26 cellular contexts compared by ENCODE assay signal in genomic region chr11:1140642-1141490, GRCh38. TPM values are rescaled to one million over a fixed set of nuclear protein-coding genes. Genes with fewer than 3 reads are reported as not detected.
"Had no signal": no experiment of that assay in that cellular context is flagged by ENCODE, and none has a peak within 500 bp of the region (broad histone marks: within the 10 kb centered on the region; RNA-seq: fewer than 3 reads in every experiment).

No MANE protein-coding gene starts in this region.

- H3K27ac ChIP-seq: body of pancreas, epithelial cell of prostate, neural progenitor cell, right atrium auricular region, SK-N-MC, skin epidermis had no signal

- H3K4me3 ChIP-seq: body of pancreas, lung, neural progenitor cell, right atrium auricular region, SK-N-MC, skin epidermis had no signal

- ATAC-seq: body of pancreas; effector memory CD8-positive, alpha-beta T cell; left colon had no signal

- H3K27ac Mint-ChIP-seq: activated naive CD8-positive, alpha-beta T cell; effector memory CD8-positive, alpha-beta T cell; immature natural killer cell; mesothelial cell of epicardium; neural progenitor cell had no signal

- DNase-seq: activated CD4-positive, alpha-beta T cell treated with anti-CD3 and anti-CD28 coated beads, Interleukin-2, amount 50 U/mL, for 48 hours; activated CD4-positive, CD25-positive, alpha-beta regulatory T cell treated with anti-CD3 and anti-CD28 coated beads, Interleukin-2, amount 50 U/mL, for 72 hours; amygdala; body of pancreas; dermis blood vessel endothelial cell; effector memory CD8-positive, alpha-beta T cell; foreskin melanocyte; immature natural killer cell; stimulated activated CD4-positive, alpha-beta T cell treated with anti-CD3 and anti-CD28 coated beads, Interleukin-15, amount 100 ng/mL, for 24 hours; stimulated activated CD4-positive, alpha-beta T cell treated with anti-CD3 and anti-CD28 coated beads, Interleukin-4, amount 100 ng/mL, for 1 hour; stimulated activated naive CD4-positive, alpha-beta T cell treated with Interleukin-2 at 50 U/mL for 16 hours; substantia nigra; T1000; trophoblast cell had no signal

- H3K27me3 ChIP-seq: body of pancreas, neural progenitor cell, right atrium auricular region had no signal

- H3K4me3 Mint-ChIP-seq: activated naive CD8-positive, alpha-beta T cell; central memory CD8-positive, alpha-beta T cell; effector memory CD8-positive, alpha-beta T cell; immature natural killer cell; mesothelial cell of epicardium; neural progenitor cell had no signal

- H3K36me3 ChIP-seq: neural progenitor cell, right atrium auricular region had no signal

- H3K4me1 Mint-ChIP-seq: central memory CD8-positive, alpha-beta T cell; immature natural killer cell had no signal

- H3K36me3 Mint-ChIP-seq: immature natural killer cell, mesothelial cell of epicardium, neural progenitor cell had no signal

- H3K4me1 ChIP-seq: body of pancreas, right atrium auricular region had no signal

RNA-seq across cellular contexts. Expression of gene MUC5AC, which starts 16.9 kb away (rescaled TPM):
- total RNA-seq: dermis blood vessel endothelial cell, fibroblast of lung, mesothelial cell of epicardium, myocyte, right atrium auricular region had no signal
- polyA plus RNA-seq: fibroblast of lung, immature natural killer cell had no signal
